28 cellular contexts compared by ENCODE assay signal in the genomic region with DNA sequence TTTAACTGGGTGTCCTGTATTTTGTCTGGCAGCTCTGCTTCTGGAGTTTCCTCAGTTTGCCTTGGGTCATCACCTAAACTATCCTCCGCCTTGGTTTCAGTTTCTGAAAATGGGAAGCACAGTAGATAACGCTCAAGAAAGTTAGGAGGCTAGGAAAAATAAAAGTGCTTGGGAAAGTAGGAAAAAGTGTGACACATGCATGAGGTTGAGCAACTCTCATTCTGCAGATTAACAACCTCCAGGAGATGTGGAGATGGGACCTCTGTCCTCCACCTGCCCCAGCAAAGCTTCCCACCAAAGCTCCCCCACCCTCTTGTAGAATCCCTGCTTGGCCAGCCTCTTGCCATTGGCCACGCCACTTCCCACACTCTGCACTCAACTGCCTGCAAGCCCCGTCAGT.
"Had no signal": no experiment of that assay in that cellular context is flagged by ENCODE, and none has a peak within 500 bp of the region (broad histone marks: within the 10 kb centered on the region; RNA-seq: fewer than 3 reads in every experiment).

No MANE protein-coding gene starts in this region.

- H3K4me1 ChIP-seq: body of pancreas had no signal

- DNase-seq: activated B cell treated with CpG ODN at 0.5 μM for 24 hours; activated CD4-positive, alpha-beta memory T cell treated with anti-CD3 and anti-CD28 coated beads, Interleukin-2, amount 10 ng/mL, durations not matched to agents 7 days and 5 days; activated CD4-positive, alpha-beta T cell treated with anti-CD3 and anti-CD28 coated beads for 1 hour; activated CD4-positive, alpha-beta T cell treated with anti-CD3 and anti-CD28 coated beads for 36 hours; activated CD4-positive, alpha-beta T cell treated with anti-CD3 and anti-CD28 coated beads for 48 hours; activated CD4-positive, alpha-beta T cell treated with anti-CD3 and anti-CD28 coated beads, Interleukin-2, amount 10 ng/mL, durations not matched to agents 7 days and 5 days; activated CD4-positive, alpha-beta T cell treated with anti-CD3 and anti-CD28 coated beads, Interleukin-2, amount 50 U/mL, for 48 hours; activated CD8-positive, alpha-beta memory T cell treated with anti-CD3 and anti-CD28 coated beads for 24 hours; activated CD8-positive, alpha-beta memory T cell treated with anti-CD3 and anti-CD28 coated beads, Interleukin-2, amount 10 ng/mL, durations not matched to agents 7 days and 5 days; activated CD8-positive, alpha-beta memory T cell treated with anti-CD3 and anti-CD28 coated beads, Interleukin-2, amount 50 U/mL, for 48 hours; activated CD8-positive, alpha-beta T cell treated with anti-CD3 and anti-CD28 coated beads, Interleukin-2, amount 10 ng/mL, durations not matched to agents 7 days and 5 days; activated effector memory CD4-positive, alpha-beta T cell treated with Interleukin-2 at 50 U/mL for 16 hours; activated gamma-delta T cell; activated naive CD4-positive, alpha-beta T cell treated with anti-CD3 and anti-CD28 coated beads, Interleukin-2, amount 10 ng/mL, durations not matched to agents 7 days and 5 days; activated naive CD4-positive, alpha-beta T cell treated with Interleukin-2 at 50 U/mL for 16 hours; activated naive CD8-positive, alpha-beta T cell treated with anti-CD3 and anti-CD28 coated beads, Interleukin-2, amount 10 ng/mL, durations not matched to agents 7 days and 5 days; activated naive CD8-positive, alpha-beta T cell treated with anti-CD3 and anti-CD28 coated beads, Interleukin-2, amount 50 U/mL, for 24 hours; activated T-cell treated with anti-CD3 and anti-CD28 coated beads, Interleukin-2, amount 50 U/mL, for 24 hours; activated T-cell treated with anti-CD3 and anti-CD28 coated beads, Interleukin-2, amount 50 U/mL, for 48 hours; amniotic stem cell; aorta; body of pancreas; brain microvascular endothelial cell; central memory CD4-positive, alpha-beta T cell; T-helper 2 cell; T-helper 9 cell had no signal

- H3K9me3 ChIP-seq: body of pancreas, breast epithelium had no signal

- H3K27ac ChIP-seq: body of pancreas, brain microvascular endothelial cell, breast epithelium, VCaP had no signal

- H3K36me3 ChIP-seq: brain microvascular endothelial cell, breast epithelium had no signal

- H3K4me3 ChIP-seq: body of pancreas, breast epithelium had no signal
